In the genomic region with DNA sequence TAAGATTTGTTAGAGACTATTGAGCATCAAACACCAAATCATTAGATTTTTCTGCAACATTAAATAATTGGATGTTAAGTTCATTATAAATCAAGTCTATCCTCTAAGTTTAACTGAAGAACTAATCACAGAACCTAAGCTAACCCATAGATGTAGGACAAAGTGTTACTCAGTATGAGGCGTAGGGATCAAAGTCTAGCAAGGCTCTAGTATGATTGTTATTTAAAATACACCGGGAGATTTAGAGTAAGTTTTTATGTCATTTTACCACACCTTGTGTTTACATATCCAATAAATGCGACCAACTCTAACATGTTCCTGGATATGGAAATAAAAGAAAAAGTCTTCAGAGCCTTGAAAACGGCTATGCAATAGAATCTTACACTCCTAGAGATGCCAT, we compare ENCODE assay signal across 11 cellular contexts. TPM values are rescaled to one million over a fixed set of nuclear protein-coding genes. Genes with fewer than 3 reads are reported as not detected.
"Had no signal": no experiment of that assay in that cellular context is flagged by ENCODE, and none has a peak within 500 bp of the region (broad histone marks: within the 10 kb centered on the region; RNA-seq: fewer than 3 reads in every experiment).

No MANE protein-coding gene starts in this region.

- H3K9me3 ChIP-seq: HAP-1 had no signal

- DNase-seq: GM23248, GOT3, H7, HFFc6 had no signal

- H3K27ac ChIP-seq: GM23248, HL-60 had no signal

- H3K36me3 ChIP-seq: HAP-1 had no signal

- H2AFZ ChIP-seq: GM23248 had no signal

- H3K9ac ChIP-seq: GM23248 had no signal

- H3K4me3 ChIP-seq: GM23248, HAP-1 had no signal

- H3K4me1 ChIP-seq: HAP-1 had no signal

- ATAC-seq: HCT116, HepG2 had no signal

RNA-seq across cellular contexts. Expression of a gene that starts 2.6 kb away (rescaled TPM):
- total RNA-seq: GM23248, H4, H7, HepG2, HFFc6, HT1080 had no signal
- polyA plus RNA-seq: GM23248, HepG2, IgD-negative memory B cell had no signal
